ENCODE assay signal across 15 cellular contexts in the genomic region with DNA sequence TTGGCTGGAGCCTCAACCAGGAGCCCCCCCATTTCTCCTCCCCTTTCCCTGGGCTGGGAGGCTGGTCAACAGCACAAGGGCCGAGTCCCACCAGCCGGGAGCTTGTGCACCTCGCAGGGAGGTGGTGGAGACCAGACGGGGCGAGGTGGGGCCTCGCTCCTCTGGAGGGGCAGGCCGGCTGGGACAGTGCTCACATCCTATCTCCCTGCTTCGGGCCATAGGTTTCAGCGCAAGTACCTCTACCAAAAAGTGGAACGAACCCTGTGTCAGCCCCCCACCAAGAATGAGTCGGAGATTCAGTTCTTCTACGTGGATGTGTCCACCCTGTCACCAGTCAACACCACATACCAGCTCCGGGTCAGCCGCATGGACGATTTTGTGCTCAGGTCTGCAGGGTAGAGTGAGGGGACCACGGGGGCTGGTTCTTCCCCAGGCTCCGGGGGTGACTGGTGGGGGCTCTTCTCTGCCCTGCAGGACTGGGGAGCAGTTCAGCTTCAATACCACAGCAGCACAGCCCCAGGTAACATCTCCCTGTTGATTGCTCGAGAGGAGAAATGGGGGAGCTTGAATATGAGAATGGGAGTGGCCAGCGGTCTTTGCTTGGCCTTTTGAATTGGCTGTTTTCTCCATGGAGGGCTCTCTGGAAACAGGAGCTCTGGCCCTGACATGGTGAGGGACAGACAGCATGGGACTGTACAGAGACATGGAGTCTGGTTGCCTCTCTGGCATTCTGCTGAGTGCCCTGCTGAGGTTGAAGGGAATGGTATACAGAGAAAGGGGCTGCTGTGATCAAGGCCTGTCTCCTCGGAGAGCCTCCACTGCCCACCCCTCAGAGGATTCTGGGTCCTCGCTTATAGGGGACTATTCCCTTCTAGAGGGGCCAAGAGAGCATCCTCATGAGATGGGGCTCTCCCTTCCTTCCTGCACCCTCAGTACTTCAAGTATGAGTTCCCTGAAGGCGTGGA. TPM values are rescaled to one million over a fixed set of nuclear protein-coding genes. Genes with fewer than 3 reads are reported as not detected.
DNase-seq lines count a peak whose midpoint lies in the region; ATAC-seq and TF ChIP-seq lines count a peak whose summit lies in the region.
"Had no signal": no experiment of that assay in that cellular context is flagged by ENCODE, and none has a peak within 500 bp of the region (broad histone marks: within the 10 kb centered on the region; RNA-seq: fewer than 3 reads in every experiment).

No MANE protein-coding gene starts in this region.

- dilution Hi-C loops in IMR-90 (cut with HindIII; ENCODE audit: low sequenced_read_pairs, unreplicated experiment) = no loop called here

- no peak overlapping the region for H2BK5ac ChIP-seq in IMR-90 (ENCODE audit: low read depth, low read length, poor library complexity, severe bottlenecking)

- TF ChIP-seq EP300 in sigmoid colon (IDR thresholded peaks at IDR 0.05) = no peak

- peaks cover 21 to 31% of the 10 kb centered on the region in 2 experiments for H3K79me1 ChIP-seq in IMR-90 (ENCODE audit: low read depth in 1 of 2, low read length in 2 of 2)

- no peak overlapping the region for H2BK15ac ChIP-seq in IMR-90 (ENCODE audit: low read depth, low read length)

- H2BK20ac ChIP-seq in IMR-90 (ENCODE audit: low read depth, low read length) = no peak overlapping the region

- DNase-seq in CD4-positive, alpha-beta T cell = peak in 1 of 10 experiments; percentile 21
- DNase-seq in IMR-90 = no peak
- peak in 6 of 10 donors; percentile 1 to 37 (median 6) for DNase-seq in dorsolateral prefrontal cortex
- DNase-seq in sigmoid colon = peak; percentile 63
- DNase-seq in HK-2 (ENCODE audit: unreplicated experiment) = no peak
- DNase-seq in activated T-cell treated with anti-CD3 and anti-CD28 coated beads for 4 hours = no peak
- no peak for DNase-seq in retina
- DNase-seq: DMS79, KG1 had no signal

- H2AFZ ChIP-seq in IMR-90 (replicated peaks; ENCODE audit: low read length, poor library complexity) = no peak overlapping the region

- H3K4me1 Mint-ChIP-seq in CD4-positive, alpha-beta T cell (ENCODE audit: low read depth) = peaks cover 36% of the 10 kb centered on the region

- no peak overlapping the region for H4K91ac ChIP-seq in IMR-90 (ENCODE audit: insufficient read depth, low read depth, low read length)

- TF ChIP-seq CTCF in CD4-positive, alpha-beta T cell (IDR thresholded peaks at IDR 0.05) = peak; percentile 12
- no peak for TF ChIP-seq CTCF in IMR-90 (conservative IDR thresholded peaks at IDR 0.05; ENCODE audit: low read depth, low read length)
- peak in 4 of 56 donors; percentile 4 to 39 (median 5) for TF ChIP-seq CTCF in dorsolateral prefrontal cortex (IDR thresholded peaks at IDR 0.05 in 54 of 56, conservative IDR thresholded peaks at IDR 0.05 in 2 of 56; ENCODE audit: low read depth in 1 of 56, partially characterized antibody in 56 of 56)
- no peak for TF ChIP-seq CTCF in sigmoid colon (IDR thresholded peaks at IDR 0.05)

- CTCF ChIA-PET in CD4-positive, alpha-beta T cell (lab: Charles Lee) = interaction anchor here (1.1 to 2.2 kb wide), 3 partner anchors 10 to 44 kb away, joined by 3 to 11 read pairs (median 5); no protein-coding TSS in a partner anchor
- CTCF ChIA-PET in IMR-90 (lab: Yijun Ruan, JAX) = interaction anchor here (1.4 to 1.5 kb wide), 2 partner anchors 11 to 45 kb away, joined by 4 to 6 read pairs; no protein-coding TSS in a partner anchor

- no peak overlapping the region for H3K14ac ChIP-seq in IMR-90 (replicated peaks; ENCODE audit: low read depth, low read length)

- TF ChIP-seq POLR2A in IMR-90 (IDR thresholded peaks at IDR 0.05; ENCODE audit: low read depth, low read length) = no peak
- TF ChIP-seq POLR2A in sigmoid colon (IDR thresholded peaks at IDR 0.05) = no peak

- H3K4me1 ChIP-seq in IMR-90 (ENCODE audit: control insufficient read depth, insufficient read depth, low read length) (peaks cover 13% of the 10 kb centered on the region), sigmoid colon (peaks cover 0 to 41% (median 32%) of the 10 kb centered on the region in 4 donors)

- 97% methylated on average over 6 of the region's 22 CpGs; no CpG with 5 or more reads in 1 of the 2 experiments for WGBS in IMR-90 (ENCODE audit: extremely low coverage in 2 of 2, insufficient read length in 1 of 2), 2 experiments
- 92 to 94% methylated on average over 22 of the region's 22 CpGs for WGBS in sigmoid colon, 2 donors

- no peak overlapping the region for H3K18ac ChIP-seq in IMR-90 (ENCODE audit: low read depth, low read length)

- H3K9me3 Mint-ChIP-seq in CD4-positive, alpha-beta T cell = no peaks in the 10 kb centered on the region
- H3K9me3 Mint-ChIP-seq: activated naive CD4-positive, alpha-beta T cell treated with anti-CD3 and anti-CD28 coated beads, Interleukin-2, amount 50 U/mL, for 72 hours; brain; CD4-positive, alpha-beta memory T cell had no signal

- in situ Hi-C loops in IMR-90 (cut with MboI; ENCODE audit: low sequenced_read_pairs) = no loop called here

- H3K27me3 ChIP-seq in CD4-positive, alpha-beta T cell (ENCODE audit: control insufficient read depth, insufficient read depth, low read length) = no peaks in the 10 kb centered on the region
- H3K27me3 ChIP-seq in IMR-90 (ENCODE audit: control insufficient read depth, insufficient read depth, low read length) (no peaks in the 10 kb centered on the region), dorsolateral prefrontal cortex (no peaks in the 10 kb centered on the region), sigmoid colon (no peaks in the 10 kb centered on the region)
- H3K27me3 ChIP-seq: esophagus muscularis mucosa, thyroid gland had no signal

- no TSS peak for BruUV-seq in IMR-90 (replicated peaks; lab: Mats Ljungman, UMichigan)

- POLR2A ChIA-PET in CD4-positive, alpha-beta T cell (lab: Charles Lee) = interaction anchor here (4.8 to 4.9 kb wide), 2 partner anchors 38 to 50 kb away, joined by 46 to 60 read pairs; a partner anchor contains a TSS
- POLR2A ChIA-PET in IMR-90 (lab: Charles Lee; ENCODE audit: unreplicated experiment) = interaction anchor here (1.0 kb wide), 1 partner anchor 37 kb away, joined by 3 read pairs; no protein-coding TSS in a partner anchor

- no peak for TF ChIP-seq RAD21 in IMR-90 (IDR thresholded peaks at IDR 0.05; ENCODE audit: low read length)

- no peak overlapping the region for H3K56ac ChIP-seq in IMR-90 (ENCODE audit: extremely low read depth, insufficient read depth, low read length)

- no peak for ATAC-seq in CD4-positive, alpha-beta T cell (ENCODE audit: poor library complexity)
- no peak for ATAC-seq in IMR-90 (ENCODE audit: low read depth)

- H3K36me3 ChIP-seq in IMR-90 (ENCODE audit: control insufficient read depth, insufficient read depth, low read length) = peaks cover 28% of the 10 kb centered on the region
- H3K36me3 ChIP-seq in sigmoid colon = peaks cover 9 to 50% (median 17%) of the 10 kb centered on the region in 4 donors

- no peak overlapping the region for H4K5ac ChIP-seq in IMR-90 (ENCODE audit: low read depth, low read length)

- H3K27me3 Mint-ChIP-seq in CD4-positive, alpha-beta T cell = no peaks in the 10 kb centered on the region
- H3K27me3 Mint-ChIP-seq: brain; CD4-positive, alpha-beta memory T cell; T-helper 17 cell had no signal

- H3K27ac ChIP-seq in CD4-positive, alpha-beta T cell (ENCODE audit: low read depth, low read length) = no peak overlapping the region
- H3K27ac ChIP-seq in IMR-90 (ENCODE audit: insufficient read depth, low read length) (no peak overlapping the region), dorsolateral prefrontal cortex (peak overlapping the region in 11 of 59 donors; percentile 3 to 90 (median 44)), sigmoid colon (peak overlapping the region in 3 of 4 donors; percentile 7 to 48 (median 10))
- H3K27ac ChIP-seq: thyroid gland had no signal

- H3K4me3 ChIP-seq in IMR-90 (ENCODE audit: insufficient read depth, low read depth, low read length) (no peak overlapping the region), dorsolateral prefrontal cortex (peak overlapping the region in 18 of 59 donors; percentile 2 to 100 (median 98)), sigmoid colon (no peak overlapping the region)
- H3K4me3 ChIP-seq: thyroid gland had no signal

- H3K27ac Mint-ChIP-seq in CD4-positive, alpha-beta T cell = peak overlapping the region; percentile 98

- no peak overlapping the region for H3K9ac ChIP-seq in IMR-90 (ENCODE audit: low read depth, low read length)

- H3K36me3 Mint-ChIP-seq in CD4-positive, alpha-beta T cell (ENCODE audit: low read depth) = peaks cover 28% of the 10 kb centered on the region

- peak overlapping the region; percentile 65 for H2AK9ac ChIP-seq in IMR-90 (replicated peaks; ENCODE audit: low read depth, low read length, poor library complexity)

- no peak overlapping the region for H4K8ac ChIP-seq in IMR-90 (ENCODE audit: low read depth in 2 of 2, low read length in 2 of 2)

- no peaks in the 10 kb centered on the region for H3K9me3 ChIP-seq in CD4-positive, alpha-beta T cell (ENCODE audit: control insufficient read depth, low read length)
- no peaks in the 10 kb centered on the region for H3K9me3 ChIP-seq in IMR-90 (ENCODE audit: control insufficient read depth, insufficient read depth, low read length)
- H3K9me3 ChIP-seq in sigmoid colon = no peaks in the 10 kb centered on the region
- H3K9me3 ChIP-seq: esophagus muscularis mucosa, thyroid gland had no signal

- H3K9me1 ChIP-seq in IMR-90 (ENCODE audit: insufficient read depth, low read length) = peaks cover 9% of the 10 kb centered on the region

- H2BK120ac ChIP-seq in IMR-90 (ENCODE audit: low read depth, low read length) = no peak overlapping the region

- H3K4me3 Mint-ChIP-seq in CD4-positive, alpha-beta T cell = no peak overlapping the region

- H3K23ac ChIP-seq in IMR-90 (ENCODE audit: low read depth, low read length) = no peak overlapping the region

- no peak overlapping the region for H2AK5ac ChIP-seq in IMR-90 (ENCODE audit: low read depth, low read length)

- no peak overlapping the region for H3K4ac ChIP-seq in IMR-90 (ENCODE audit: low read depth, low read length)

- H3K4me2 ChIP-seq in IMR-90 (ENCODE audit: low read depth, low read length) = no peak overlapping the region

- intact Hi-C loops in CD4-positive, alpha-beta T cell (cut with DNase I, micrococcal nuclease) = loop anchor here in 1 of 2 experiments (1.0 kb wide), 1 partner anchor 44 kb away; no protein-coding TSS in a partner anchor
- intact Hi-C loops in IMR-90 (cut with micrococcal nuclease) (loop anchor here (1.0 kb wide), 1 partner anchor 44 kb away; no protein-coding TSS in a partner anchor), dorsolateral prefrontal cortex (cut with DNase I) (loop anchor here (5.0 kb wide), 2 partner anchors 35 to 395 kb away; a partner anchor contains a TSS), sigmoid colon (cut with DNase I) (loop anchor here (2.0 kb wide), 2 partner anchors 15 to 45 kb away; no protein-coding TSS in a partner anchor)

- H4K20me1 ChIP-seq in IMR-90 (ENCODE audit: insufficient read depth, low read length) = no peaks in the 10 kb centered on the region; the same call in 1 of the 2 replicates

RNA-seq across cellular contexts. Expression of a gene that starts 3.3 kb away (rescaled TPM):
- 100 to 1,000 TPM; 197 to 200 TPM for total RNA-seq in CD4-positive, alpha-beta T cell
- total RNA-seq in IMR-90 (2012; rRNA removed) = 6.7 and 7.3 TPM in 2 replicates
- polyA plus RNA-seq in IMR-90 (2012; rRNA removed) = 29.7 and 30.3 TPM in 2 replicates
- 13.2 and 30.9 TPM in 2 replicates for polyA plus RNA-seq in IMR-90 (2012; cell fraction: cytosol; rRNA removed)
- 68.9 and 117 TPM in 2 replicates for polyA plus RNA-seq in IMR-90 (2012; cell fraction: nucleus; rRNA removed; ENCODE audit: low replicate concordance)
- 100 to 1,000 TPM in 5 of 120 experiments, 10 to 100 TPM in 115; 44.3 to 113 (median 69.8) TPM for total RNA-seq in dorsolateral prefrontal cortex
- total RNA-seq in sigmoid colon = 10 to 100 TPM; 20.7 to 50.7 (median 28.5) TPM
- 10 to 100 TPM in 2 of 3 donors, 1 to 10 TPM in 1; 7.6 to 33.1 (median 12.0) TPM for polyA plus RNA-seq in sigmoid colon

RNA-seq across cellular contexts. Expression of a gene that starts 17.3 kb away (rescaled TPM):
- total RNA-seq in CD4-positive, alpha-beta T cell = 1 to 10 TPM; 8.4 to 9.5 TPM
- total RNA-seq in IMR-90 (2012; rRNA removed) (1,558 and 2,558 TPM in 2 replicates), dorsolateral prefrontal cortex (1,000 to 10,000 TPM in 1 of 120 experiments, 100 to 1,000 TPM in 34, 10 to 100 TPM in 85; 19.4 to 1,046 (median 66.3) TPM), sigmoid colon (over 10,000 TPM in 3 of 4 donors, 1,000 to 10,000 TPM in 1; 6,854 to 14,048 (median 12,596) TPM)
- polyA plus RNA-seq in IMR-90 (2012; rRNA removed) (3,760 and 3,780 TPM in 2 replicates), sigmoid colon (1,000 to 10,000 TPM in 1 of 3 donors, 100 to 1,000 TPM in 2; 112 to 1,100 (median 337) TPM)
- polyA plus RNA-seq in IMR-90 (2012; cell fraction: cytosol; rRNA removed) = 3,517 and 4,395 TPM in 2 replicates
- polyA plus RNA-seq in IMR-90 (2012; cell fraction: nucleus; rRNA removed; ENCODE audit: low replicate concordance) = 1,556 and 1,814 TPM in 2 replicates

RNA-seq across cellular contexts. Expression of a gene that starts 37.8 kb away (rescaled TPM):
- 10 to 100 TPM; 44.3 to 45.6 TPM for total RNA-seq in CD4-positive, alpha-beta T cell
- total RNA-seq in IMR-90 (2012; rRNA removed) (213 and 280 TPM in 2 replicates), dorsolateral prefrontal cortex (100 to 1,000 TPM in 100 of 120 experiments, 10 to 100 TPM in 20; 78.7 to 162 (median 121) TPM), sigmoid colon (10 to 100 TPM; 42.1 to 76.4 (median 58.0) TPM)
- polyA plus RNA-seq in IMR-90 (2012; rRNA removed) (24.2 and 29.8 TPM in 2 replicates), sigmoid colon (10 to 100 TPM; 26.0 to 33.1 (median 28.8) TPM)
- polyA plus RNA-seq in IMR-90 (2012; cell fraction: cytosol; rRNA removed) = 10.3 and 25.1 TPM in 2 replicates
- 7.3 and 18.9 TPM in 2 replicates for polyA plus RNA-seq in IMR-90 (2012; cell fraction: nucleus; rRNA removed; ENCODE audit: low replicate concordance)

RNA-seq across cellular contexts. Expression of a gene that starts 50.0 kb away (rescaled TPM):
- 100 to 1,000 TPM; 229 to 247 TPM for total RNA-seq in CD4-positive, alpha-beta T cell
- total RNA-seq in IMR-90 (2012; rRNA removed) (35.8 and 36.7 TPM in 2 replicates), dorsolateral prefrontal cortex (100 to 1,000 TPM in 1 of 120 experiments, 10 to 100 TPM in 119; 41.1 to 101 (median 67.5) TPM), sigmoid colon (10 to 100 TPM; 22.1 to 55.1 (median 31.1) TPM)
- polyA plus RNA-seq in IMR-90 (2012; rRNA removed) (48.4 and 54.3 TPM in 2 replicates), sigmoid colon (100 to 1,000 TPM in 1 of 3 donors, 10 to 100 TPM in 2; 18.0 to 116 (median 21.7) TPM)
- 30.1 and 48.3 TPM in 2 replicates for polyA plus RNA-seq in IMR-90 (2012; cell fraction: cytosol; rRNA removed)
- 117 and 148 TPM in 2 replicates for polyA plus RNA-seq in IMR-90 (2012; cell fraction: nucleus; rRNA removed; ENCODE audit: low replicate concordance)

RNA-seq across cellular contexts. Expression of a gene that starts 50.6 kb away (rescaled TPM):
- 10 to 100 TPM; 12.9 to 15.8 TPM for total RNA-seq in CD4-positive, alpha-beta T cell
- total RNA-seq in IMR-90 (2012; rRNA removed) (7.5 and 7.9 TPM in 2 replicates), dorsolateral prefrontal cortex (10 to 100 TPM; 29.4 to 57.9 (median 42.5) TPM), sigmoid colon (10 to 100 TPM; 11.1 to 23.8 (median 12.8) TPM)
- polyA plus RNA-seq in IMR-90 (2012; rRNA removed) (14.8 and 16.1 TPM in 2 replicates), sigmoid colon (10 to 100 TPM in 2 of 3 donors, 1 to 10 TPM in 1; 6.2 to 12.0 (median 10.2) TPM)
- polyA plus RNA-seq in IMR-90 (2012; cell fraction: cytosol; rRNA removed) = 5.5 and 11.0 TPM in 2 replicates
- polyA plus RNA-seq in IMR-90 (2012; cell fraction: nucleus; rRNA removed; ENCODE audit: low replicate concordance) = 18.9 and 25.0 TPM in 2 replicates

Comparison
In these comparisons a context has a peak if more than half of its experiments do, and no peak if none do; other contexts are left out.
1. DNase-seq: peak in dorsolateral prefrontal cortex (6 of 10) and sigmoid colon (single experiment); none in IMR-90 (single experiment), HK-2 (single experiment), activated T-cell treated with anti-CD3 and anti-CD28 coated beads for 4 hours (single experiment) and retina (single experiment).
2. H3K27ac ChIP-seq: peak in sigmoid colon (3 of 4); none in CD4-positive, alpha-beta T cell (single experiment) and IMR-90 (single experiment).